In genomic region chr12:998020-998874, GRCh38 we compare ENCODE assay signal across 9 cellular contexts. TPM values are rescaled to one million over a fixed set of nuclear protein-coding genes. Genes with fewer than 3 reads are reported as not detected.
DNase-seq lines count a peak whose midpoint lies in the region; ATAC-seq and TF ChIP-seq lines count a peak whose summit lies in the region.
"Had no signal": no experiment of that assay in that cellular context is flagged by ENCODE, and none has a peak within 500 bp of the region (broad histone marks: within the 10 kb centered on the region; RNA-seq: fewer than 3 reads in every experiment).

No MANE protein-coding gene starts in this region.

- H3K36me3 ChIP-seq in SK-N-SH (replicated peaks in 1 of 2; ENCODE audit: control insufficient read depth in 1 of 2, insufficient read depth in 2 of 2, low read length in 1 of 2) = peaks cover 0 to 11% of the 10 kb centered on the region in 2 experiments
- no peaks in the 10 kb centered on the region for H3K36me3 ChIP-seq in thyroid gland

- no peak for DNase-seq in SK-N-SH
- peak; percentile 18 for DNase-seq in fibroblast of the aortic adventitia (ENCODE audit: low read depth)
- peak; percentile 65 to 68 for DNase-seq in thyroid gland
- DNase-seq in anterior cingulate cortex (lab: John Stamatoyannopoulos, UW) = no peak
- no peak for DNase-seq in nucleus accumbens (lab: John Stamatoyannopoulos, UW)
- no peak for DNase-seq in iPS-NIHi7 (ENCODE audit: extremely low spot score)
- DNase-seq: activated CD4-positive, CD25-positive, alpha-beta regulatory T cell had no signal

- H3K4me1 ChIP-seq in SK-N-SH (ENCODE audit: control insufficient read depth in 1 of 2, insufficient read depth in 2 of 2, low read depth in 1 of 2, low read length in 1 of 2) (no peaks in the 10 kb centered on the region; a peak in 3 of 4 replicates), thyroid gland (peaks cover 10 to 25% of the 10 kb centered on the region in 2 donors)

- TF ChIP-seq CTCF in SK-N-SH (IDR thresholded peaks at IDR 0.05) = no peak
- no peak for TF ChIP-seq CTCF in fibroblast of the aortic adventitia (IDR thresholded peaks at IDR 0.05; ENCODE audit: insufficient read depth, low read length)
- TF ChIP-seq CTCF in thyroid gland (IDR thresholded peaks at IDR 0.05) = no peak

- no peak overlapping the region for H3K4me2 ChIP-seq in SK-N-SH

- H4K20me1 ChIP-seq in SK-N-SH (ENCODE audit: insufficient read depth) = peaks cover 34% of the 10 kb centered on the region

- peaks cover 98% of the 10 kb centered on the region for H3K79me2 ChIP-seq in SK-N-SH (ENCODE audit: insufficient read depth)

- ATAC-seq in SK-N-SH treated with all-trans-retinoic acid at 6 μM for 48 hours (no peak), HG03354 (IDR thresholded peaks at IDR 0.05; ENCODE audit: poor library complexity, severe bottlenecking, unreplicated experiment) (peak; percentile 79)

- no peak overlapping the region for H3K9ac ChIP-seq in SK-N-SH

- 95% methylated on average over 6 of the region's 6 CpGs for WGBS in SK-N-SH (ENCODE audit: low lambda C conversion rate)
- 37 to 38% methylated on average over 6 of the region's 6 CpGs for WGBS in thyroid gland, 2 donors

- POLR2A ChIA-PET in SK-N-SH (lab: Yijun Ruan, JAX) = no interaction called here

- no peaks in the 10 kb centered on the region for H3K9me2 ChIP-seq in SK-N-SH

- no peak for TF ChIP-seq POLR2A in thyroid gland (IDR thresholded peaks at IDR 0.05)

- intact Hi-C loops in thyroid gland (cut with DNase I) = no loop called here

- H3K27me3 ChIP-seq in SK-N-SH (ENCODE audit: insufficient read depth) (no peaks in the 10 kb centered on the region), thyroid gland (no peaks in the 10 kb centered on the region)

- H3K4me3 ChIP-seq in SK-N-SH (ENCODE audit: low read depth in 2 of 2, low read length in 1 of 2) = no peak overlapping the region
- H3K4me3 ChIP-seq in fibroblast of the aortic adventitia (ENCODE audit: low read depth, low read length) = no peak overlapping the region
- H3K4me3 ChIP-seq in thyroid gland (replicated peaks in 1 of 3) = no peak overlapping the region

- H3K9me3 ChIP-seq in SK-N-SH = no peaks in the 10 kb centered on the region
- H3K9me3 ChIP-seq in thyroid gland = no peaks in the 10 kb centered on the region

- H3K27ac ChIP-seq in SK-N-SH (ENCODE audit: low read depth in 2 of 2, low read length in 1 of 2) = no peak overlapping the region
- H3K27ac ChIP-seq in thyroid gland = peak overlapping the region; percentile 20 to 45 (median 30)

- CTCF ChIA-PET in SK-N-SH (lab: Yijun Ruan, JAX) = interaction anchor here (1.5 kb wide), 1 partner anchor 95 kb away, joined by 6 read pairs; no protein-coding TSS in a partner anchor

- no peak for TF ChIP-seq EP300 in SK-N-SH (IDR thresholded peaks at IDR 0.05; ENCODE audit: borderline replicate concordance in 1 of 2, low read depth in 1 of 2, low read length in 1 of 2)

- no peak overlapping the region for H2AFZ ChIP-seq in SK-N-SH (ENCODE audit: low read depth)

- TF ChIP-seq RAD21 in SK-N-SH (IDR thresholded peaks at IDR 0.05; ENCODE audit: low read length) = no peak

- H3F3A ChIP-seq in SK-N-SH (replicated peaks; ENCODE audit: insufficient read depth) = peaks cover 18% of the 10 kb centered on the region

TF ChIP-seq in SK-N-SH treated with all-trans-retinoic acid at 6 μM for 48 hours, 23 proteins besides CTCF, POLR2A, EP300 and RAD21:
- TF ChIP-seq TOX (CRISPR knock-in tag; IDR thresholded peaks at IDR 0.05; ENCODE audit: borderline replicate concordance) (no peak), BACH2 (CRISPR knock-in tag; IDR thresholded peaks at IDR 0.05; ENCODE audit: borderline replicate concordance) (no peak), ISL1 (CRISPR knock-in tag; IDR thresholded peaks at IDR 0.05) (0 out of 2 replicates have a peak, but pooled peaks have one; percentile 17)

TF ChIP-seq in SK-N-SH, 30 proteins besides CTCF, POLR2A, EP300 and RAD21:
- TF ChIP-seq USF2 (IDR thresholded peaks at IDR 0.05; ENCODE audit: borderline replicate concordance, low read depth, low read length) = no peak
- no peak for TF ChIP-seq MEF2A (IDR thresholded peaks at IDR 0.05; ENCODE audit: borderline replicate concordance, low read depth)
- TF ChIP-seq REST (IDR thresholded peaks at IDR 0.05; ENCODE audit: low read depth, low read length) = no peak
- no peak for TF ChIP-seq JUND (IDR thresholded peaks at IDR 0.05)
- no peak for TF ChIP-seq GATA2 (CRISPR knock-in tag; IDR thresholded peaks at IDR 0.05)
- TF ChIP-seq EZH2phosphoT487 (IDR thresholded peaks at IDR 0.05; ENCODE audit: borderline replicate concordance, low read depth) = no peak
- TF ChIP-seq FOXM1 (IDR thresholded peaks at IDR 0.05; ENCODE audit: low read depth) = no peak

RNA-seq across cellular contexts. Expression of gene ERC1, which starts 7.2 kb away (rescaled TPM):
- polyA plus RNA-seq in SK-N-SH (2012; rRNA removed) = 7.5 and 9.3 TPM in 2 replicates
- 7.1 and 7.8 TPM in 2 replicates for polyA plus RNA-seq in SK-N-SH (2012; cell fraction: cytosol; rRNA removed)
- polyA plus RNA-seq in SK-N-SH (2012; cell fraction: nucleus; rRNA removed) = 6.6 and 9.0 TPM in 2 replicates
- total RNA-seq in fibroblast of the aortic adventitia (ENCODE audit: low replicate concordance) (50.9 and 93.1 TPM in 2 replicates), thyroid gland (10 to 100 TPM; 39.8 to 84.2 (median 75.8) TPM)

RNA-seq across cellular contexts. Expression of gene RAD52, which starts 48.8 kb away (rescaled TPM):
- polyA plus RNA-seq in SK-N-SH (2012; rRNA removed) = 11.2 and 12.1 TPM in 2 replicates
- polyA plus RNA-seq in SK-N-SH (2012; cell fraction: cytosol; rRNA removed) = 5.4 and 6.3 TPM in 2 replicates
- polyA plus RNA-seq in SK-N-SH (2012; cell fraction: nucleus; rRNA removed) = 44.7 and 46.3 TPM in 2 replicates
- total RNA-seq in fibroblast of the aortic adventitia (ENCODE audit: low replicate concordance) (8.0 and 10.8 TPM in 2 replicates), thyroid gland (10 to 100 TPM; 27.4 to 35.1 (median 31.0) TPM)

Comparison
In these comparisons a context has a peak if more than half of its experiments do, and no peak if none do; other contexts are left out.
1. DNase-seq: peak in fibroblast of the aortic adventitia (single experiment) and thyroid gland (2 of 2); none in SK-N-SH (single experiment), anterior cingulate cortex (0 of 58), nucleus accumbens (0 of 56) and iPS-NIHi7 (single experiment).
2. H3K27ac ChIP-seq: peak in thyroid gland (3 of 3); none in SK-N-SH (0 of 2).